Comparison of ENCODE assay signal across 10 cellular contexts in genomic region chr7:155300641-155301452, GRCh38. TPM values are rescaled to one million over a fixed set of nuclear protein-coding genes. Genes with fewer than 3 reads are reported as not detected.
A peak's percentile ranks its signal among the peaks of the same experiment; 100 is the strongest.
DNase-seq lines count a peak whose midpoint lies in the region; ATAC-seq and FAIRE-seq lines count a peak whose summit lies in the region.
"Had no signal": no experiment of that assay in that cellular context is flagged by ENCODE, and none has a peak within 500 bp of the region (broad histone marks: within the 10 kb centered on the region; RNA-seq: fewer than 3 reads in every experiment).

No MANE protein-coding gene starts in this region.

- CTCF ChIA-PET in activated naive CD4-positive, alpha-beta T cell treated with anti-CD3 and anti-CD28 coated beads, Interleukin-2, amount 10 ng/mL, durations not matched to agents 7 days and 5 days (lab: Charles Lee) = interaction anchor here (1.4 kb wide), 1 partner anchor 16 kb away, joined by 3 read pairs; no protein-coding TSS in a partner anchor

- DNase-seq in activated CD4-positive, alpha-beta T cell treated with anti-CD3 and anti-CD28 coated beads, Interleukin-2, amount 10 ng/mL, durations not matched to agents 24 days and 14 days = no peak
- no peak for DNase-seq in activated CD4-positive, alpha-beta T cell treated with anti-CD3 and anti-CD28 coated beads, Interleukin-2, amount 50 U/mL, for 1 hour
- no peak for DNase-seq in activated naive CD4-positive, alpha-beta T cell treated with anti-CD3 and anti-CD28 coated beads, Interleukin-2, amount 10 ng/mL, durations not matched to agents 7 days and 5 days
- DNase-seq in globus pallidus (ENCODE audit: low spot score) = peak; percentile 35
- DNase-seq in stimulated activated naive CD8-positive, alpha-beta T cell treated with anti-CD3 and anti-CD28 coated beads, Interleukin-15, amount 100 ng/mL, for 72 hours = no peak
- DNase-seq in frontal cortex (ENCODE audit: low spot score in 2 of 2) = no peak
- no peak for DNase-seq in middle frontal gyrus (ENCODE audit: extremely low spot score, low spot score)
- no peak for DNase-seq in HuH-7.5 (ENCODE audit: low spot score)

- H3K27me3 Mint-ChIP-seq in activated CD4-positive, alpha-beta T cell treated with anti-CD3 and anti-CD28 coated beads, Interleukin-2, amount 10 ng/mL, durations not matched to agents 24 days and 14 days = no peaks in the 10 kb centered on the region
- no peaks in the 10 kb centered on the region for H3K27me3 Mint-ChIP-seq in activated naive CD4-positive, alpha-beta T cell treated with anti-CD3 and anti-CD28 coated beads, Interleukin-2, amount 10 ng/mL, durations not matched to agents 7 days and 5 days
- H3K27me3 Mint-ChIP-seq in stimulated activated naive CD8-positive, alpha-beta T cell treated with anti-CD3 and anti-CD28 coated beads, Interleukin-15, amount 100 ng/mL, for 72 hours = no peaks in the 10 kb centered on the region

- no peak for FAIRE-seq in frontal cortex (lab: Jason Lieb, UNC)
- FAIRE-seq: bronchial epithelial cell had no signal

- no peaks in the 10 kb centered on the region for H3K9me3 Mint-ChIP-seq in activated CD4-positive, alpha-beta T cell treated with anti-CD3 and anti-CD28 coated beads, Interleukin-2, amount 10 ng/mL, durations not matched to agents 24 days and 14 days
- peaks cover 2% of the 10 kb centered on the region for H3K9me3 Mint-ChIP-seq in activated naive CD4-positive, alpha-beta T cell treated with anti-CD3 and anti-CD28 coated beads, Interleukin-2, amount 10 ng/mL, durations not matched to agents 7 days and 5 days
- H3K9me3 Mint-ChIP-seq in stimulated activated naive CD8-positive, alpha-beta T cell treated with anti-CD3 and anti-CD28 coated beads, Interleukin-15, amount 100 ng/mL, for 72 hours = no peaks in the 10 kb centered on the region

- ATAC-seq in stimulated activated naive CD8-positive, alpha-beta T cell treated with anti-CD3 and anti-CD28 coated beads, Interleukin-15, amount 100 ng/mL, for 72 hours = no peak
- ATAC-seq: Right ventricle myocardium inferior had no signal

- peaks cover 63% of the 10 kb centered on the region for H3K36me3 Mint-ChIP-seq in activated CD4-positive, alpha-beta T cell treated with anti-CD3 and anti-CD28 coated beads, Interleukin-2, amount 10 ng/mL, durations not matched to agents 24 days and 14 days (ENCODE audit: low read depth)
- H3K36me3 Mint-ChIP-seq in activated naive CD4-positive, alpha-beta T cell treated with anti-CD3 and anti-CD28 coated beads, Interleukin-2, amount 10 ng/mL, durations not matched to agents 7 days and 5 days = peaks cover 64% of the 10 kb centered on the region

- peak overlapping the region; percentile 75 for H3K4me3 Mint-ChIP-seq in activated CD4-positive, alpha-beta T cell treated with anti-CD3 and anti-CD28 coated beads, Interleukin-2, amount 10 ng/mL, durations not matched to agents 24 days and 14 days
- peak overlapping the region; percentile 95 for H3K4me3 Mint-ChIP-seq in activated naive CD4-positive, alpha-beta T cell treated with anti-CD3 and anti-CD28 coated beads, Interleukin-2, amount 10 ng/mL, durations not matched to agents 7 days and 5 days
- peak overlapping the region; percentile 39 to 58 for H3K4me3 Mint-ChIP-seq in stimulated activated naive CD8-positive, alpha-beta T cell treated with anti-CD3 and anti-CD28 coated beads, Interleukin-15, amount 100 ng/mL, for 72 hours

- intact Hi-C loops in activated CD4-positive, alpha-beta T cell treated with anti-CD3 and anti-CD28 coated beads, Interleukin-2, amount 10 ng/mL, durations not matched to agents 24 days and 14 days (cut with micrococcal nuclease) = no loop called here

- peak overlapping the region; percentile 13 for H3K27ac Mint-ChIP-seq in activated CD4-positive, alpha-beta T cell treated with anti-CD3 and anti-CD28 coated beads, Interleukin-2, amount 10 ng/mL, durations not matched to agents 24 days and 14 days
- H3K27ac Mint-ChIP-seq in activated naive CD4-positive, alpha-beta T cell treated with anti-CD3 and anti-CD28 coated beads, Interleukin-2, amount 10 ng/mL, durations not matched to agents 7 days and 5 days = peak overlapping the region; percentile 67
- H3K27ac Mint-ChIP-seq in stimulated activated naive CD8-positive, alpha-beta T cell treated with anti-CD3 and anti-CD28 coated beads, Interleukin-15, amount 100 ng/mL, for 72 hours = no peak overlapping the region

- H3K4me1 Mint-ChIP-seq in activated CD4-positive, alpha-beta T cell treated with anti-CD3 and anti-CD28 coated beads, Interleukin-2, amount 10 ng/mL, durations not matched to agents 24 days and 14 days = peaks cover 42% of the 10 kb centered on the region
- H3K4me1 Mint-ChIP-seq in activated naive CD4-positive, alpha-beta T cell treated with anti-CD3 and anti-CD28 coated beads, Interleukin-2, amount 10 ng/mL, durations not matched to agents 7 days and 5 days = peaks cover 65% of the 10 kb centered on the region
- H3K4me1 Mint-ChIP-seq in stimulated activated naive CD8-positive, alpha-beta T cell treated with anti-CD3 and anti-CD28 coated beads, Interleukin-15, amount 100 ng/mL, for 72 hours = peaks cover 40% of the 10 kb centered on the region

RNA-seq across cellular contexts. Expression of gene INSIG1, which starts 3.2 kb away (rescaled TPM):
- 114 and 121 TPM in 2 replicates for total RNA-seq in activated CD4-positive, alpha-beta T cell treated with anti-CD3 and anti-CD28 coated beads, Interleukin-2, amount 10 ng/mL, durations not matched to agents 24 days and 14 days
- total RNA-seq in frontal cortex = 105 TPM

Comparison
In these comparisons a context has a peak if more than half of its experiments do, and no peak if none do; other contexts are left out.
1. H3K27ac Mint-ChIP-seq: peak in activated CD4-positive, alpha-beta T cell treated with anti-CD3 and anti-CD28 coated beads, Interleukin-2, amount 10 ng/mL, durations not matched to agents 24 days and 14 days (single experiment) and activated naive CD4-positive, alpha-beta T cell treated with anti-CD3 and anti-CD28 coated beads, Interleukin-2, amount 10 ng/mL, durations not matched to agents 7 days and 5 days (single experiment); none in stimulated activated naive CD8-positive, alpha-beta T cell treated with anti-CD3 and anti-CD28 coated beads, Interleukin-15, amount 100 ng/mL, for 72 hours (0 of 2).
2. Peak in every context shown above with its lines, with median percentiles within 50 percentile points of each other: H3K4me3 Mint-ChIP-seq.